ENCODE assay signal across 2 cellular contexts in the genomic region with DNA sequence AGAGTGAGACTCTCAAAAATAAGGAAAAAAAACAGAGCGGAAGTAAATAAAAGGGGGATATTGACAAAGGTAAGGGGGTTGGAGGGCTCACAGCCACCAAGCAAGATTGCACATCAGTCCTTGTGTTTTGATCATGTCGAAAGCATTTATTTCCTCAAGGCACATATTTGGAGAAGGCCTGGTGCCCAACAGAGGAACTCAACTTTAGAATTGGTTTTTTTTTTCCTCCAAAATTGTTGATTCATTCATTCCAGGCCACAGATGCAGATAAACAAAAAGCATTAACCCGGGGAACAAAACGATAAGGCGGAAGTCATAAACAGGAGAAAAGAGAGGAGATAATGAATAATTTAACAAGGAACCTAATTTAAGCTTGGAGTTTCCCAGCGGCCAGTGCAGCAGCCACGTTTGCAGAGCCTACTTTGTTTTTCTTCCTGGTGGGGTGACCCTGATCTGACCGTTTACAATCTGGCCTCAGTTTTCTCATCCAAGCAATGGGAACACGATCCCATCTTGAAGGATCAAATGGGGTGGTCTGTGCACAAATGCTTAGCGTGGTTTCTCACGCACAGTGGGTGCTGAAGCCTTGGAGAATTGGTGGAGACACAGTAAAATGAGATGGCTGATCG.
TF ChIP-seq lines count a peak whose summit lies in the region.

No MANE protein-coding gene starts in this region.

TF ChIP-seq in A549, 52 proteins besides CTCF, POLR2A, EP300 and RAD21:
- TF ChIP-seq PBX3 (IDR thresholded peaks at IDR 0.05) (no peak), KDM1A (IDR thresholded peaks at IDR 0.05; ENCODE audit: low read depth) (0 out of 2 replicates have a peak, but pooled peaks have one; percentile 40)
TF ChIP-seq in A549: peak in this region for 1.

TF ChIP-seq in IMR-90, 13 proteins besides CTCF, POLR2A, EP300 and RAD21:
- TF ChIP-seq, protein P1, sequence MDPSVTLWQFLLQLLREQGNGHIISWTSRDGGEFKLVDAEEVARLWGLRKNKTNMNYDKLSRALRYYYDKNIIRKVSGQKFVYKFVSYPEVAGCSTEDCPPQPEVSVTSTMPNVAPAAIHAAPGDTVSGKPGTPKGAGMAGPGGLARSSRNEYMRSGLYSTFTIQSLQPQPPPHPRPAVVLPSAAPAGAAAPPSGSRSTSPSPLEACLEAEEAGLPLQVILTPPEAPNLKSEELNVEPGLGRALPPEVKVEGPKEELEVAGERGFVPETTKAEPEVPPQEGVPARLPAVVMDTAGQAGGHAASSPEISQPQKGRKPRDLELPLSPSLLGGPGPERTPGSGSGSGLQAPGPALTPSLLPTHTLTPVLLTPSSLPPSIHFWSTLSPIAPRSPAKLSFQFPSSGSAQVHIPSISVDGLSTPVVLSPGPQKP (IDR thresholded peaks at IDR 0.05; ENCODE audit: borderline replicate concordance, low read depth, low read length): no peak
- no peak for TF ChIP-seq SMC3 (IDR thresholded peaks at IDR 0.05; ENCODE audit: low read depth, low read length)
- TF ChIP-seq RFX5 (IDR thresholded peaks at IDR 0.05; ENCODE audit: low read depth, low read length): no peak
- TF ChIP-seq NFE2L2 (IDR thresholded peaks at IDR 0.05; ENCODE audit: low read depth, low read length): no peak
- TF ChIP-seq MAFK (IDR thresholded peaks at IDR 0.05; ENCODE audit: low read depth, low read length): no peak
- no peak for TF ChIP-seq BHLHE40 (IDR thresholded peaks at IDR 0.05; ENCODE audit: low read depth, low read length)
- TF ChIP-seq RCOR1 (IDR thresholded peaks at IDR 0.05; ENCODE audit: insufficient replicate concordance, low read length): no peak
- no peak for TF ChIP-seq USF2 (IDR thresholded peaks at IDR 0.05; ENCODE audit: low read depth, low read length)
- TF ChIP-seq CEBPB (IDR thresholded peaks at IDR 0.05; ENCODE audit: low read depth, low read length): no peak
- no peak for TF ChIP-seq CHD1 (IDR thresholded peaks at IDR 0.05; ENCODE audit: low read depth, low read length)
- TF ChIP-seq FOS (IDR thresholded peaks at IDR 0.05; ENCODE audit: low read depth, low read length): no peak
